In the genomic region with DNA sequence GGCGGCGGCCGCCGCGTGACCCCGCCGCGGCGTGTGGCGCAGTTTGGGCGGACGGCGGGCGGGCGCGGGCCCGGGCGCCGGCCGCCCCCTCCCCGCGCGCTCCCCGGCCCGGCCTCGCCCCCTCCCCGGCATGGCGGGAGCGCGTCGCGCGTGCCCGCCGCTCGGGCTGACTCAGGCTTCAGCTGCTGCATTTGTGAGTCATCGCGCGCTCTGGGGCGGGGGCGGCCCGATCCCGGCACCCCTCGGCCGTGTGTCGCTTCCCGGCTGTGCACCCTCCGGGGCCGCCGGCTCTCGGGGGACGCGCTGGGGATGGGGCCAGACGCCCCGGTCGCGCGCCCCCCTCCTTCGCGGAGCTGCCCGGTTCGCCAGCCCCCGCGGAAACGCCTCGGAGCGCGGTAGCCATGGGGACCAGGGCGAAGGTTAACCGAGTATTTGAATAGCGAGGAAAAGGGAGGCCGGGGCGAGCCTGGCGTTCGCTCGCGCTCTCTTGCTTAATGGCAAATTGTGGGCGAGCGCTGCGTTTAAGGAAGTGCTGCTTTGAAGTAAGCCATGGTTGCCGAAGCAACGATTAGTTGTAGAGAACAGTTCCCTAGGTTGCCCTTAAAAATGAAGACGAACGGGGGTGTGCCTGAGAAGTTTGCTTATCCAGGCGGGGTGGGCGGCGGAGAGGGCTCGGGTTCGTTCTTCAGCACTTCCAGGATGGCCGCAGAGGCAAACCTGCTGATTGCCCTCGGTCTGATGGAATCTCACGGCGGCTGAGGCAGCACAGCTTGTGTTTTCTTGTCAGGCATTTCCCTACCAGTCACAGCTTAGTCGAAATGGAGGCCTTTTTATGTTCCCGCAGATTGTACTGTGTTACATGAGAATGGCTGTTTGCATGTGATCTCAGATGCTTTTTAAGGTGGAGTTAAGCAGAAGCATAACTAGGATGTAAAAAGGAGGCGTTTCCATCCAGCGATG, we compare ENCODE assay signal across 1 cellular context.
TF ChIP-seq lines count a peak whose summit lies in the region.

No MANE protein-coding gene starts in this region.

TF ChIP-seq in K562, 482 proteins besides CTCF, POLR2A, EP300 and RAD21 (continued from another document and continues in another):
- TF ChIP-seq, protein P1, sequence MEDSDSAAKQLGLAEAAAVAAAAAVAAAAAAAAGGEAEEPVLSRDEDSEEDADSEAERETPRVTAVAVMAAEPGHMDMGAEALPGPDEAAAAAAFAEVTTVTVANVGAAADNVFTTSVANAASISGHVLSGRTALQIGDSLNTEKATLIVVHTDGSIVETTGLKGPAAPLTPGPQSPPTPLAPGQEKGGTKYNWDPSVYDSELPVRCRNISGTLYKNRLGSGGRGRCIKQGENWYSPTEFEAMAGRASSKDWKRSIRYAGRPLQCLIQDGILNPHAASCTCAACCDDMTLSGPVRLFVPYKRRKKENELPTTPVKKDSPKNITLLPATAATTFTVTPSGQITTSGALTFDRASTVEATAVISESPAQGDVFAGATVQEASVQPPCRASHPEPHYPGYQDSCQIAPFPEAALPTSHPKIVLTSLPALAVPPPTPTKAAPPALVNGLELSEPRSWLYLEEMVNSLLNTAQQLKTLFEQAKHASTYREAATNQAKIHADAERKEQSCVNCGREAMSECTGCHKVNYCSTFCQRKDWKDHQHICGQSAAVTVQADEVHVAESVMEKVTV (CRISPR knock-in tag; IDR thresholded peaks at IDR 0.05), result no peak
- TF ChIP-seq, protein P2, sequence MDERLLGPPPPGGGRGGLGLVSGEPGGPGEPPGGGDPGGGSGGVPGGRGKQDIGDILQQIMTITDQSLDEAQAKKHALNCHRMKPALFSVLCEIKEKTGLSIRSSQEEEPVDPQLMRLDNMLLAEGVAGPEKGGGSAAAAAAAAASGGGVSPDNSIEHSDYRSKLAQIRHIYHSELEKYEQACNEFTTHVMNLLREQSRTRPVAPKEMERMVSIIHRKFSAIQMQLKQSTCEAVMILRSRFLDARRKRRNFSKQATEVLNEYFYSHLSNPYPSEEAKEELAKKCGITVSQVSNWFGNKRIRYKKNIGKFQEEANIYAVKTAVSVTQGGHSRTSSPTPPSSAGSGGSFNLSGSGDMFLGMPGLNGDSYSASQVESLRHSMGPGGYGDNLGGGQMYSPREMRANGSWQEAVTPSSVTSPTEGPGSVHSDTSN (CRISPR knock-in tag; IDR thresholded peaks at IDR 0.05; ENCODE audit: low read depth), result no peak
- TF ChIP-seq, protein P2 (tag; conservative IDR thresholded peaks at IDR 0.05; ENCODE audit: low read depth), result no peak
- TF ChIP-seq ZNF224 (CRISPR knock-in tag; IDR thresholded peaks at IDR 0.05) (no peak), ZNF41 (CRISPR knock-in tag; conservative IDR thresholded peaks at IDR 0.05) (no peak), ZNF134 (CRISPR knock-in tag; conservative IDR thresholded peaks at IDR 0.05) (no peak), TRIM28 (IDR thresholded peaks at IDR 0.05) (no peak), SIX5 (IDR thresholded peaks at IDR 0.05; ENCODE audit: borderline replicate concordance in 1 of 2, insufficient read depth in 1 of 2, low read depth in 1 of 2, low read length in 2 of 2) (no peak), ARHGAP35 (IDR thresholded peaks at IDR 0.05; ENCODE audit: partially characterized antibody) (no peak), FOXA3 (CRISPR knock-in tag; conservative IDR thresholded peaks at IDR 0.05 in 1 of 2, IDR thresholded peaks at IDR 0.05 in 1 of 2) (no peak), CHCHD3 (CRISPR knock-in tag; IDR thresholded peaks at IDR 0.05) (no peak), ZNF561 (CRISPR knock-in tag; conservative IDR thresholded peaks at IDR 0.05) (no peak), PTTG1 (tag; IDR thresholded peaks at IDR 0.05; ENCODE audit: low read depth) (no peak), ZNF780A (CRISPR knock-in tag; IDR thresholded peaks at IDR 0.05) (no peak), YY1 (IDR thresholded peaks at IDR 0.05; ENCODE audit: borderline replicate concordance in 1 of 3, control insufficient read depth in 1 of 3, extremely low read depth in 1 of 3, insufficient read depth in 3 of 3, insufficient read length in 1 of 3, insufficient replicate concordance in 2 of 3, low read depth in 1 of 3, low read length in 2 of 3) (peak in 1 of 3 experiments; percentile 6), BACH1 (tag; IDR thresholded peaks at IDR 0.05) (peak; percentile 33; the same call in 1 of the 2 replicates), XRCC3 (IDR thresholded peaks at IDR 0.05) (no peak), ZNF551 (CRISPR knock-in tag; IDR thresholded peaks at IDR 0.05) (no peak), MED1 (CRISPR knock-in tag; IDR thresholded peaks at IDR 0.05; ENCODE audit: borderline replicate concordance) (no peak), DNMT1 (IDR thresholded peaks at IDR 0.05) (no peak), TAL1 (IDR thresholded peaks at IDR 0.05) (no peak), KAT2B (IDR thresholded peaks at IDR 0.05; ENCODE audit: low read depth, low read length) (no peak), TFAM (CRISPR knock-in tag; conservative IDR thresholded peaks at IDR 0.05) (no peak), ZNF23 (CRISPR knock-in tag; IDR thresholded peaks at IDR 0.05) (no peak)
- TF ChIP-seq, protein P3, sequence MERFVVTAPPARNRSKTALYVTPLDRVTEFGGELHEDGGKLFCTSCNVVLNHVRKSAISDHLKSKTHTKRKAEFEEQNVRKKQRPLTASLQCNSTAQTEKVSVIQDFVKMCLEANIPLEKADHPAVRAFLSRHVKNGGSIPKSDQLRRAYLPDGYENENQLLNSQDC (CRISPR knock-in tag; IDR thresholded peaks at IDR 0.05), result no peak
- TF ChIP-seq, protein P4, sequence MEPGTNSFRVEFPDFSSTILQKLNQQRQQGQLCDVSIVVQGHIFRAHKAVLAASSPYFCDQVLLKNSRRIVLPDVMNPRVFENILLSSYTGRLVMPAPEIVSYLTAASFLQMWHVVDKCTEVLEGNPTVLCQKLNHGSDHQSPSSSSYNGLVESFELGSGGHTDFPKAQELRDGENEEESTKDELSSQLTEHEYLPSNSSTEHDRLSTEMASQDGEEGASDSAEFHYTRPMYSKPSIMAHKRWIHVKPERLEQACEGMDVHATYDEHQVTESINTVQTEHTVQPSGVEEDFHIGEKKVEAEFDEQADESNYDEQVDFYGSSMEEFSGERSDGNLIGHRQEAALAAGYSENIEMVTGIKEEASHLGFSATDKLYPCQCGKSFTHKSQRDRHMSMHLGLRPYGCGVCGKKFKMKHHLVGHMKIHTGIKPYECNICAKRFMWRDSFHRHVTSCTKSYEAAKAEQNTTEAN (CRISPR knock-in tag; IDR thresholded peaks at IDR 0.05), result no peak
- TF ChIP-seq, protein P5, sequence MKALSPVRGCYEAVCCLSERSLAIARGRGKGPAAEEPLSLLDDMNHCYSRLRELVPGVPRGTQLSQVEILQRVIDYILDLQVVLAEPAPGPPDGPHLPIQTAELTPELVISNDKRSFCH (CRISPR knock-in tag; IDR thresholded peaks at IDR 0.05), result no peak
- TF ChIP-seq, protein P5 (tag; IDR thresholded peaks at IDR 0.05), result no peak
- TF ChIP-seq, protein P6, sequence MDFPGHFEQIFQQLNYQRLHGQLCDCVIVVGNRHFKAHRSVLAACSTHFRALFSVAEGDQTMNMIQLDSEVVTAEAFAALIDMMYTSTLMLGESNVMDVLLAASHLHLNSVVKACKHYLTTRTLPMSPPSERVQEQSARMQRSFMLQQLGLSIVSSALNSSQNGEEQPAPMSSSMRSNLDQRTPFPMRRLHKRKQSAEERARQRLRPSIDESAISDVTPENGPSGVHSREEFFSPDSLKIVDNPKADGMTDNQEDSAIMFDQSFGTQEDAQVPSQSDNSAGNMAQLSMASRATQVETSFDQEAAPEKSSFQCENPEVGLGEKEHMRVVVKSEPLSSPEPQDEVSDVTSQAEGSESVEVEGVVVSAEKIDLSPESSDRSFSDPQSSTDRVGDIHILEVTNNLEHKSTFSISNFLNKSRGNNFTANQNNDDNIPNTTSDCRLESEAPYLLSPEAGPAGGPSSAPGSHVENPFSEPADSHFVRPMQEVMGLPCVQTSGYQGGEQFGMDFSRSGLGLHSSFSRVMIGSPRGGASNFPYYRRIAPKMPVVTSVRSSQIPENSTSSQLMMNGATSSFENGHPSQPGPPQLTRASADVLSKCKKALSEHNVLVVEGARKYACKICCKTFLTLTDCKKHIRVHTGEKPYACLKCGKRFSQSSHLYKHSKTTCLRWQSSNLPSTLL (IDR thresholded peaks at IDR 0.05), result no peak
- TF ChIP-seq, protein P7, sequence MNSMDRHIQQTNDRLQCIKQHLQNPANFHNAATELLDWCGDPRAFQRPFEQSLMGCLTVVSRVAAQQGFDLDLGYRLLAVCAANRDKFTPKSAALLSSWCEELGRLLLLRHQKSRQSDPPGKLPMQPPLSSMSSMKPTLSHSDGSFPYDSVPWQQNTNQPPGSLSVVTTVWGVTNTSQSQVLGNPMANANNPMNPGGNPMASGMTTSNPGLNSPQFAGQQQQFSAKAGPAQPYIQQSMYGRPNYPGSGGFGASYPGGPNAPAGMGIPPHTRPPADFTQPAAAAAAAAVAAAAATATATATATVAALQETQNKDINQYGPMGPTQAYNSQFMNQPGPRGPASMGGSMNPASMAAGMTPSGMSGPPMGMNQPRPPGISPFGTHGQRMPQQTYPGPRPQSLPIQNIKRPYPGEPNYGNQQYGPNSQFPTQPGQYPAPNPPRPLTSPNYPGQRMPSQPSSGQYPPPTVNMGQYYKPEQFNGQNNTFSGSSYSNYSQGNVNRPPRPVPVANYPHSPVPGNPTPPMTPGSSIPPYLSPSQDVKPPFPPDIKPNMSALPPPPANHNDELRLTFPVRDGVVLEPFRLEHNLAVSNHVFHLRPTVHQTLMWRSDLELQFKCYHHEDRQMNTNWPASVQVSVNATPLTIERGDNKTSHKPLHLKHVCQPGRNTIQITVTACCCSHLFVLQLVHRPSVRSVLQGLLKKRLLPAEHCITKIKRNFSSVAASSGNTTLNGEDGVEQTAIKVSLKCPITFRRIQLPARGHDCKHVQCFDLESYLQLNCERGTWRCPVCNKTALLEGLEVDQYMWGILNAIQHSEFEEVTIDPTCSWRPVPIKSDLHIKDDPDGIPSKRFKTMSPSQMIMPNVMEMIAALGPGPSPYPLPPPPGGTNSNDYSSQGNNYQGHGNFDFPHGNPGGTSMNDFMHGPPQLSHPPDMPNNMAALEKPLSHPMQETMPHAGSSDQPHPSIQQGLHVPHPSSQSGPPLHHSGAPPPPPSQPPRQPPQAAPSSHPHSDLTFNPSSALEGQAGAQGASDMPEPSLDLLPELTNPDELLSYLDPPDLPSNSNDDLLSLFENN (IDR thresholded peaks at IDR 0.05; ENCODE audit: low read depth in 2 of 2, low read length in 2 of 2), result no peak
- TF ChIP-seq, protein P8, sequence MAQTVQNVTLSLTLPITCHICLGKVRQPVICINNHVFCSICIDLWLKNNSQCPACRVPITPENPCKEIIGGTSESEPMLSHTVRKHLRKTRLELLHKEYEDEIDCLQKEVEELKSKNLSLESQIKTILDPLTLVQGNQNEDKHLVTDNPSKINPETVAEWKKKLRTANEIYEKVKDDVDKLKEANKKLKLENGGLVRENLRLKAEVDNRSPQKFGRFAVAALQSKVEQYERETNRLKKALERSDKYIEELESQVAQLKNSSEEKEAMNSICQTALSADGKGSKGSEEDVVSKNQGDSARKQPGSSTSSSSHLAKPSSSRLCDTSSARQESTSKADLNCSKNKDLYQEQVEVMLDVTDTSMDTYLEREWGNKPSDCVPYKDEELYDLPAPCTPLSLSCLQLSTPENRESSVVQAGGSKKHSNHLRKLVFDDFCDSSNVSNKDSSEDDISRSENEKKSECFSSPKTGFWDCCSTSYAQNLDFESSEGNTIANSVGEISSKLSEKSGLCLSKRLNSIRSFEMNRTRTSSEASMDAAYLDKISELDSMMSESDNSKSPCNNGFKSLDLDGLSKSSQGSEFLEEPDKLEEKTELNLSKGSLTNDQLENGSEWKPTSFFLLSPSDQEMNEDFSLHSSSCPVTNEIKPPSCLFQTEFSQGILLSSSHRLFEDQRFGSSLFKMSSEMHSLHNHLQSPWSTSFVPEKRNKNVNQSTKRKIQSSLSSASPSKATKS (CRISPR knock-in tag; IDR thresholded peaks at IDR 0.05), result no peak
- TF ChIP-seq, protein P9, sequence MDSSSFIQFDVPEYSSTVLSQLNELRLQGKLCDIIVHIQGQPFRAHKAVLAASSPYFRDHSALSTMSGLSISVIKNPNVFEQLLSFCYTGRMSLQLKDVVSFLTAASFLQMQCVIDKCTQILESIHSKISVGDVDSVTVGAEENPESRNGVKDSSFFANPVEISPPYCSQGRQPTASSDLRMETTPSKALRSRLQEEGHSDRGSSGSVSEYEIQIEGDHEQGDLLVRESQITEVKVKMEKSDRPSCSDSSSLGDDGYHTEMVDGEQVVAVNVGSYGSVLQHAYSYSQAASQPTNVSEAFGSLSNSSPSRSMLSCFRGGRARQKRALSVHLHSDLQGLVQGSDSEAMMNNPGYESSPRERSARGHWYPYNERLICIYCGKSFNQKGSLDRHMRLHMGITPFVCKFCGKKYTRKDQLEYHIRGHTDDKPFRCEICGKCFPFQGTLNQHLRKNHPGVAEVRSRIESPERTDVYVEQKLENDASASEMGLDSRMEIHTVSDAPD (CRISPR knock-in tag; IDR thresholded peaks at IDR 0.05), result no peak
- TF ChIP-seq, protein P10, sequence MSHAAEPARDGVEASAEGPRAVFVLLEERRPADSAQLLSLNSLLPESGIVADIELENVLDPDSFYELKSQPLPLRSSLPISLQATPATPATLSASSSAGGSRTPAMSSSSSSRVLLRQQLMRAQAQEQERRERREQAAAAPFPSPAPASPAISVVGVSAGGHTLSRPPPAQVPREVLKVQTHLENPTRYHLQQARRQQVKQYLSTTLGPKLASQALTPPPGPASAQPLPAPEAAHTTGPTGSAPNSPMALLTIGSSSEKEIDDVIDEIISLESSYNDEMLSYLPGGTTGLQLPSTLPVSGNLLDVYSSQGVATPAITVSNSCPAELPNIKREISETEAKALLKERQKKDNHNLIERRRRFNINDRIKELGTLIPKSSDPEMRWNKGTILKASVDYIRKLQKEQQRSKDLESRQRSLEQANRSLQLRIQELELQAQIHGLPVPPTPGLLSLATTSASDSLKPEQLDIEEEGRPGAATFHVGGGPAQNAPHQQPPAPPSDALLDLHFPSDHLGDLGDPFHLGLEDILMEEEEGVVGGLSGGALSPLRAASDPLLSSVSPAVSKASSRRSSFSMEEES (CRISPR knock-in tag; IDR thresholded peaks at IDR 0.05), result no peak
- TF ChIP-seq, protein P11, sequence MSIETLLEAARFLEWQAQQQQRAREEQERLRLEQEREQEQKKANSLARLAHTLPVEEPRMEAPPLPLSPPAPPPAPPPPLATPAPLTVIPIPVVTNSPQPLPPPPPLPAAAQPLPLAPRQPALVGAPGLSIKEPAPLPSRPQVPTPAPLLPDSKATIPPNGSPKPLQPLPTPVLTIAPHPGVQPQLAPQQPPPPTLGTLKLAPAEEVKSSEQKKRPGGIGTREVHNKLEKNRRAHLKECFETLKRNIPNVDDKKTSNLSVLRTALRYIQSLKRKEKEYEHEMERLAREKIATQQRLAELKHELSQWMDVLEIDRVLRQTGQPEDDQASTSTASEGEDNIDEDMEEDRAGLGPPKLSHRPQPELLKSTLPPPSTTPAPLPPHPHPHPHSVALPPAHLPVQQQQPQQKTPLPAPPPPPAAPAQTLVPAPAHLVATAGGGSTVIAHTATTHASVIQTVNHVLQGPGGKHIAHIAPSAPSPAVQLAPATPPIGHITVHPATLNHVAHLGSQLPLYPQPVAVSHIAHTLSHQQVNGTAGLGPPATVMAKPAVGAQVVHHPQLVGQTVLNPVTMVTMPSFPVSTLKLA (conservative IDR thresholded peaks at IDR 0.05), result 0 out of 4 replicates have a peak, but pooled peaks of 1 of the 2 experiments have one; percentile 12
